11 cellular contexts compared by ENCODE assay signal in genomic region chr17:40559016-40559853, GRCh38. TPM values are rescaled to one million over a fixed set of nuclear protein-coding genes. Genes with fewer than 3 reads are reported as not detected.
DNase-seq lines count a peak whose midpoint lies in the region; TF ChIP-seq lines count a peak whose summit lies in the region.
"Had no signal": no experiment of that assay in that cellular context is flagged by ENCODE, and none has a peak within 500 bp of the region (broad histone marks: within the 10 kb centered on the region; RNA-seq: fewer than 3 reads in every experiment).

No MANE protein-coding gene starts in this region.

- H3K9me3 Mint-ChIP-seq in T-helper 1 cell treated with Interleukin-12 subunit alpha and Interleukin-12 subunit beta and Interleukin-4 antibody, amounts not matched to agents 30 μg/mL and 1 μg/mL, for 36 hours = no peaks in the 10 kb centered on the region
- H3K9me3 Mint-ChIP-seq in activated T-helper 2 cell treated with anti-CD3 and anti-CD28 coated beads, Interferon-gamma antibody, Interleukin-2, Interleukin-4, amounts not matched to agents 10 μg/mL and 5 μg/mL and 100 μg/mL, durations not matched to agents 14 hours and 24 hours and 36 hours = no peaks in the 10 kb centered on the region
- H3K9me3 Mint-ChIP-seq in immature natural killer cell = peaks cover 0 to 2% (median 0%) of the 10 kb centered on the region in 6 donors

- H3K27me3 Mint-ChIP-seq in T-helper 1 cell treated with Interleukin-12 subunit alpha and Interleukin-12 subunit beta and Interleukin-4 antibody, amounts not matched to agents 30 μg/mL and 1 μg/mL, for 36 hours (ENCODE audit: low read depth) = no peaks in the 10 kb centered on the region
- H3K27me3 Mint-ChIP-seq in activated T-helper 2 cell treated with anti-CD3 and anti-CD28 coated beads, Interferon-gamma antibody, Interleukin-2, Interleukin-4, amounts not matched to agents 10 μg/mL and 5 μg/mL and 100 μg/mL, durations not matched to agents 14 hours and 24 hours and 36 hours (ENCODE audit: low read depth) = no peaks in the 10 kb centered on the region
- H3K27me3 Mint-ChIP-seq in immature natural killer cell (ENCODE audit: low read depth in 3 of 3) = peaks cover 9 to 32% (median 10%) of the 10 kb centered on the region in 3 donors

- no peak for TF ChIP-seq POLR2A in stomach (IDR thresholded peaks at IDR 0.05)

- CTCF ChIA-PET in A673 (lab: Charles Lee) = interaction anchor here (0.6 to 0.7 kb wide), 5 partner anchors 11 to 201 kb away, joined by 4 to 6 read pairs (median 4); no protein-coding TSS in a partner anchor

- H3K4me3 ChIP-seq in stomach (no peak overlapping the region), A673 (ENCODE audit: low read depth, low read length, poor library complexity, severe bottlenecking) (no peak overlapping the region)
- H3K4me3 ChIP-seq: SJCRH30, tibial artery had no signal

- WGBS in stomach, 5 donors = 75 to 87% (median 81%) methylated on average over 7 to 11 of the region's 11 CpGs

- peaks cover 87% of the 10 kb centered on the region for H3K36me3 Mint-ChIP-seq in T-helper 1 cell treated with Interleukin-12 subunit alpha and Interleukin-12 subunit beta and Interleukin-4 antibody, amounts not matched to agents 30 μg/mL and 1 μg/mL, for 36 hours (ENCODE audit: low read depth)
- H3K36me3 Mint-ChIP-seq in activated T-helper 2 cell treated with anti-CD3 and anti-CD28 coated beads, Interferon-gamma antibody, Interleukin-2, Interleukin-4, amounts not matched to agents 10 μg/mL and 5 μg/mL and 100 μg/mL, durations not matched to agents 14 hours and 24 hours and 36 hours (ENCODE audit: low read depth) = peaks cover 97% of the 10 kb centered on the region
- H3K36me3 Mint-ChIP-seq in immature natural killer cell = peaks cover 0 to 3% (median 0%) of the 10 kb centered on the region in 3 donors

- no peak for TF ChIP-seq CTCF in stomach (IDR thresholded peaks at IDR 0.05)
- no peak for TF ChIP-seq CTCF in A673 (conservative IDR thresholded peaks at IDR 0.05; ENCODE audit: low read depth, low read length)

- no peaks in the 10 kb centered on the region for H3K36me3 ChIP-seq in stomach
- no peaks in the 10 kb centered on the region for H3K36me3 ChIP-seq in A673 (ENCODE audit: insufficient read depth, low read length, poor library complexity, severe bottlenecking)
- H3K36me3 ChIP-seq: SJCRH30, tibial artery had no signal

- TF ChIP-seq EP300 in stomach (IDR thresholded peaks at IDR 0.05) = no peak

- H3K4me1 ChIP-seq in stomach (peaks cover 16 to 48% (median 35%) of the 10 kb centered on the region in 4 donors), A673 (ENCODE audit: insufficient read depth, low read length, poor library complexity, severe bottlenecking) (peaks cover 8% of the 10 kb centered on the region)

- H3K27ac ChIP-seq in stomach (peak overlapping the region in 4 of 5 donors; percentile 67 to 77 (median 72)), A673 (ENCODE audit: low read depth, low read length, poor library complexity, severe bottlenecking) (no peak overlapping the region)
- H3K27ac ChIP-seq: SJCRH30 had no signal

- BruUV-seq in A673 (replicated peaks; lab: Mats Ljungman, UMichigan) = no TSS peak

- DNase-seq in T-helper 1 cell (no peak), immature natural killer cell (no peak), stomach (peak; percentile 5), NCI-H2029 treated with DMSO at 0.1 percent for 48 hours (lab: John Stamatoyannopoulos, UW) (no peak), A673 (ENCODE audit: low spot score) (no peak)
- DNase-seq in activated T-helper 2 cell treated with anti-CD3 and anti-CD28 coated beads, Interferon-gamma antibody, Interleukin-2, Interleukin-4, amounts not matched to agents 10 μg/mL and 5 μg/mL and 100 μg/mL, durations not matched to agents 14 hours and 24 hours and 36 hours (ENCODE audit: low spot score) = peak; percentile 6
- no peak for DNase-seq in central memory CD4-positive, alpha-beta T cell

- H3K4me1 Mint-ChIP-seq in T-helper 1 cell treated with Interleukin-12 subunit alpha and Interleukin-12 subunit beta and Interleukin-4 antibody, amounts not matched to agents 30 μg/mL and 1 μg/mL, for 36 hours (ENCODE audit: low read depth) = peaks cover 81% of the 10 kb centered on the region
- H3K4me1 Mint-ChIP-seq in activated T-helper 2 cell treated with anti-CD3 and anti-CD28 coated beads, Interferon-gamma antibody, Interleukin-2, Interleukin-4, amounts not matched to agents 10 μg/mL and 5 μg/mL and 100 μg/mL, durations not matched to agents 14 hours and 24 hours and 36 hours (ENCODE audit: low read depth) = peaks cover 69% of the 10 kb centered on the region
- H3K4me1 Mint-ChIP-seq in immature natural killer cell = peaks cover 54 to 80% of the 10 kb centered on the region in 2 donors

- peak overlapping the region; percentile 93 for H3K27ac Mint-ChIP-seq in T-helper 1 cell treated with Interleukin-12 subunit alpha and Interleukin-12 subunit beta and Interleukin-4 antibody, amounts not matched to agents 30 μg/mL and 1 μg/mL, for 36 hours
- H3K27ac Mint-ChIP-seq in activated T-helper 2 cell treated with anti-CD3 and anti-CD28 coated beads, Interferon-gamma antibody, Interleukin-2, Interleukin-4, amounts not matched to agents 10 μg/mL and 5 μg/mL and 100 μg/mL, durations not matched to agents 14 hours and 24 hours and 36 hours = peak overlapping the region; percentile 99
- H3K27ac Mint-ChIP-seq in immature natural killer cell = peak overlapping the region; percentile 7 to 97 (median 87)

- POLR2A ChIA-PET in A673 (lab: Charles Lee; ENCODE audit: low non-redundant PET) = interaction anchor here (0.5 kb wide), 1 partner anchor 1134 kb away, joined by 6 read pairs; no protein-coding TSS in a partner anchor

- peak overlapping the region; percentile 92 for H3K4me3 Mint-ChIP-seq in T-helper 1 cell treated with Interleukin-12 subunit alpha and Interleukin-12 subunit beta and Interleukin-4 antibody, amounts not matched to agents 30 μg/mL and 1 μg/mL, for 36 hours
- H3K4me3 Mint-ChIP-seq in activated T-helper 2 cell treated with anti-CD3 and anti-CD28 coated beads, Interferon-gamma antibody, Interleukin-2, Interleukin-4, amounts not matched to agents 10 μg/mL and 5 μg/mL and 100 μg/mL, durations not matched to agents 14 hours and 24 hours and 36 hours (ENCODE audit: low read depth) = peak overlapping the region; percentile 95
- H3K4me3 Mint-ChIP-seq in immature natural killer cell = peak overlapping the region; percentile 37 to 81 (median 79)

- intact Hi-C loops in activated T-helper 2 cell treated with anti-CD3 and anti-CD28 coated beads, Interferon-gamma antibody, Interleukin-2, Interleukin-4, amounts not matched to agents 10 μg/mL and 5 μg/mL and 100 μg/mL, durations not matched to agents 14 hours and 24 hours and 36 hours (cut with micrococcal nuclease) = no loop called here
- intact Hi-C loops in stomach (cut with DNase I; ENCODE audit: low total_unique reads) (no loop called here), A673 (cut with micrococcal nuclease; ENCODE audit: unreplicated experiment) (no loop called here)

- H3K9me3 ChIP-seq in stomach (no peaks in the 10 kb centered on the region), A673 (ENCODE audit: low read depth, low read length, poor library complexity, severe bottlenecking) (no peaks in the 10 kb centered on the region)
- H3K9me3 ChIP-seq: SJCRH30, tibial artery had no signal

- H3K27me3 ChIP-seq in stomach (peaks cover 0 to 8% (median 0%) of the 10 kb centered on the region in 3 donors), A673 (replicated peaks; ENCODE audit: insufficient read depth, low read depth, low read length, poor library complexity) (no peaks in the 10 kb centered on the region)
- H3K27me3 ChIP-seq: SJCRH30 had no signal

RNA-seq across cellular contexts. Expression of gene CCR7, which starts 6.0 kb away (rescaled TPM):
- total RNA-seq in activated T-helper 2 cell treated with anti-CD3 and anti-CD28 coated beads, Interferon-gamma antibody, Interleukin-2, Interleukin-4, amounts not matched to agents 10 μg/mL and 5 μg/mL and 100 μg/mL, durations not matched to agents 14 hours and 24 hours and 36 hours = 367 and 374 TPM in 2 replicates
- polyA plus RNA-seq in immature natural killer cell (10 to 100 TPM; 29.6 to 50.9 (median 43.2) TPM), stomach (1 to 10 TPM in 1 of 3 donors, under 1 TPM in 1, not detected in 1; 0.92 to 1.4 TPM)
- total RNA-seq in stomach (1 to 10 TPM in 1 of 5 donors, not detected in 4; 3.1 TPM), A673 (2021) (0.30 and 0.55 TPM in 2 replicates)
- total RNA-seq: SJCRH30 had no signal

RNA-seq across cellular contexts. Expression of gene TNS4, which starts 57.8 kb away (rescaled TPM):
- 8.7 and 9.0 TPM in 2 replicates for total RNA-seq in activated T-helper 2 cell treated with anti-CD3 and anti-CD28 coated beads, Interferon-gamma antibody, Interleukin-2, Interleukin-4, amounts not matched to agents 10 μg/mL and 5 μg/mL and 100 μg/mL, durations not matched to agents 14 hours and 24 hours and 36 hours
- under 1 TPM in 1 of 3 donors, not detected in 2; 0.12 TPM for polyA plus RNA-seq in immature natural killer cell
- total RNA-seq in stomach = 1 to 10 TPM in 1 of 5 donors, under 1 TPM in 3, not detected in 1; 0.18 to 3.5 (median 0.59) TPM
- polyA plus RNA-seq in stomach = 10 to 100 TPM in 1 of 3 donors, under 1 TPM in 1, not detected in 1; 0.62 to 23.2 TPM
- not detected in 2 replicates for total RNA-seq in A673 (2021)
- total RNA-seq: SJCRH30 had no signal
- polyA plus RNA-seq: right cardiac atrium had no signal

Comparison
In these comparisons a context has a peak if more than half of its experiments do, and no peak if none do; other contexts are left out.
1. DNase-seq: peak in activated T-helper 2 cell treated with anti-CD3 and anti-CD28 coated beads, Interferon-gamma antibody, Interleukin-2, Interleukin-4, amounts not matched to agents 10 μg/mL and 5 μg/mL and 100 μg/mL, durations not matched to agents 14 hours and 24 hours and 36 hours (single experiment) and stomach (single experiment); none in T-helper 1 cell (0 of 5), immature natural killer cell (0 of 3), NCI-H2029 treated with DMSO at 0.1 percent for 48 hours (single experiment), central memory CD4-positive, alpha-beta T cell (single experiment) and A673 (single experiment).
2. RNA of gene CCR7, which starts 6.0 kb away (total RNA-seq): 367 to 374 TPM in activated T-helper 2 cell treated with anti-CD3 and anti-CD28 coated beads, Interferon-gamma antibody, Interleukin-2, Interleukin-4, amounts not matched to agents 10 μg/mL and 5 μg/mL and 100 μg/mL, durations not matched to agents 14 hours and 24 hours and 36 hours; 0.30 to 0.55 TPM in A673 and 3.1 TPM in stomach; every median in the first group is over 10 times any median in the second.
3. Peak in every context shown above with its lines, with median percentiles within 50 percentile points of each other: H3K27ac Mint-ChIP-seq and H3K4me3 Mint-ChIP-seq.